1 cellular context compared by ENCODE assay signal in genomic region chr20:37346232-37346525, GRCh38.
TF ChIP-seq lines count a peak whose summit lies in the region.

No MANE protein-coding gene starts in this region.

TF ChIP-seq in GM12878, 131 proteins besides CTCF, POLR2A, EP300 and RAD21:
- TF ChIP-seq RFX5 (IDR thresholded peaks at IDR 0.05; ENCODE audit: low read depth, low read length) (no peak), MTA2 (IDR thresholded peaks at IDR 0.05; ENCODE audit: low read depth) (no peak), POLR2AphosphoS2 (IDR thresholded peaks at IDR 0.05; ENCODE audit: low read depth, low read length) (no peak), ESRRA (IDR thresholded peaks at IDR 0.05; ENCODE audit: low read length) (no peak), HCFC1 (IDR thresholded peaks at IDR 0.05; ENCODE audit: low read length) (no peak), RBBP5 (conservative IDR thresholded peaks at IDR 0.05) (no peak), FOXK2 (IDR thresholded peaks at IDR 0.05) (no peak), PKNOX1 (IDR thresholded peaks at IDR 0.05) (no peak), KDM1A (IDR thresholded peaks at IDR 0.05; ENCODE audit: borderline replicate concordance) (no peak), FOS (IDR thresholded peaks at IDR 0.05; ENCODE audit: borderline replicate concordance, extremely low read depth, insufficient read length) (no peak), ZBED1 (IDR thresholded peaks at IDR 0.05; ENCODE audit: borderline replicate concordance) (no peak), CUX1 (IDR thresholded peaks at IDR 0.05; ENCODE audit: insufficient replicate concordance, low read depth, low read length) (no peak), ZSCAN29 (IDR thresholded peaks at IDR 0.05) (no peak), GATAD2B (conservative IDR thresholded peaks at IDR 0.05; ENCODE audit: low read depth) (no peak), SMARCA5 (IDR thresholded peaks at IDR 0.05) (no peak)
